18 cellular contexts compared by ENCODE assay signal in the genomic region with DNA sequence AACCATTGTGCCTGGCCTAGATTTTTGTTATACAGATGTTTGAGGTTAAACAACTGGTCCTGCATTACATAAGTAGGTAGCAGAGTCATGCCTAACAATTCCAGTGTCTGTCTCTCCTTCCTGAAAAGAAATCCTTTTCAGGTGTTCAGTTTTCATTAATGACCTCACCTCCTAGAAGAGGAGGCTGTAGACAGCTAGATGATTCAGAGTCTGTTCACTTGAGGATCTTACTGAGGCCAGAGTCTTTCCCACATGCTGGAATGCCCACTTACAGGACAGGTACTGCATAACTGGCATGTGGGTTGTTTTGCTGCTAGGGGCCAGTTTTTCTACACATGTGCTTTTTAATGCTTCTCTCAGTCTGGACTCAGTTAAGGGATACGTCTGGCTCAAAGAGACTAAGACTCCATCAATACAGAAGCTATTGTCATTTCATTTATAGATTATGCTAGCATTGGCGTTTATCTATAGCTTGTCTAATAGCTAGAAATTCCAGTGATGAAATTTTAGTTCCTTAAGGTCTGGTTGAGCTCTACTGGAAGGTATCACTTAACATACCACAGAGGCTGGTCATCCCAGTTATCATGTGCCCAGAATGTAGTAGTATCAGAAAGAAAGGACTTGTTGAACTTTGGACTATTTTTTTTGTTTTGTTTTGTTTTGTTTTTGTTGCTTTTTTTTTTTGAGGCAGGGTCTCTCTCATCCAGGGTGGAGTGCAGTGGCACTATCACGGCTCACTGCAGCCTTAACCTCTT.
DNase-seq lines count a peak whose midpoint lies in the region; ATAC-seq, FAIRE-seq and TF ChIP-seq lines count a peak whose summit lies in the region.
"Had no signal": no experiment of that assay in that cellular context is flagged by ENCODE, and none has a peak within 500 bp of the region (broad histone marks: within the 10 kb centered on the region; RNA-seq: fewer than 3 reads in every experiment).

No MANE protein-coding gene starts in this region.

- TF ChIP-seq CTCF in kidney epithelial cell (IDR thresholded peaks at IDR 0.05; ENCODE audit: insufficient read depth, low read length, poor library complexity, severe bottlenecking): no peak

- no peak overlapping the region for H3K4me3 ChIP-seq in kidney epithelial cell (ENCODE audit: low read depth, low read length)
- H3K4me3 ChIP-seq: right atrium auricular region, upper lobe of left lung had no signal

- H3K27me3 ChIP-seq in kidney epithelial cell (ENCODE audit: control insufficient read depth, insufficient read depth, low read length): no peaks in the 10 kb centered on the region
- H3K27me3 ChIP-seq: neutrophil, right atrium auricular region, upper lobe of left lung had no signal

- in situ Hi-C loops in ACHN (cut with HindIII; ENCODE audit: low pct_ligation_motif_present, low pct_unique_long_range_greater_than_20kb, low sequenced_read_pairs): no loop called here

- no peak for ATAC-seq in HG03097 (IDR thresholded peaks at IDR 0.05; ENCODE audit: low FRiP score, unreplicated experiment)
- ATAC-seq: left cardiac atrium had no signal

- peaks cover 1% of the 10 kb centered on the region for H3K36me3 ChIP-seq in kidney epithelial cell (ENCODE audit: control insufficient read depth, insufficient read depth, low read length)

- DNase-seq in ACHN (peak; percentile 14), HPDE6-E6E7 (ENCODE audit: extremely low spot score) (peak; percentile 66), astrocyte of the hippocampus (ENCODE audit: low read depth, low spot score) (peak; percentile 58), kidney epithelial cell (ENCODE audit: low read depth) (peak; percentile 94), MV-4-11 (lab: John Stamatoyannopoulos, UW) (no peak), T1000 (lab: John Stamatoyannopoulos, UW) (no peak), frontal cortex (ENCODE audit: low spot score in 2 of 2) (no peak)
- DNase-seq: activated CD4-positive, alpha-beta T cell treated with anti-CD3 and anti-CD28 coated beads, Interleukin-2, amount 50 U/mL, for 4 hours; activated T-cell treated with anti-CD3 and anti-CD28 coated beads, Interleukin-2, amount 50 U/mL, for 24 hours; CD8-positive, alpha-beta memory T cell; hippocampal formation; left cardiac atrium; NCI-H1417; NCI-H748 treated with DMSO at 0.1 percent for 48 hours; upper lobe of left lung had no signal

- no peak for FAIRE-seq in frontal cortex (lab: Jason Lieb, UNC)

Comparison
In these comparisons a context has a peak if more than half of its experiments do, and no peak if none do; other contexts are left out.
1. DNase-seq: peak in ACHN (single experiment), HPDE6-E6E7 (single experiment), astrocyte of the hippocampus (single experiment) and kidney epithelial cell (single experiment); none in MV-4-11 (single experiment), T1000 (single experiment) and frontal cortex (0 of 2).